ENCODE assay signal across 8 cellular contexts in genomic region chr11:59206635-59207034, GRCh38. TPM values are rescaled to one million over a fixed set of nuclear protein-coding genes. Genes with fewer than 3 reads are reported as not detected.
A peak's percentile ranks its signal among the peaks of the same experiment; 100 is the strongest.
DNase-seq lines count a peak whose midpoint lies in the region; ATAC-seq and TF ChIP-seq lines count a peak whose summit lies in the region.

No MANE protein-coding gene starts in this region.

- intact Hi-C loops in Caco-2 (cut with micrococcal nuclease; ENCODE audit: unreplicated experiment) = loop anchor here (1.0 to 5.0 kb wide), 3 partner anchors 78 to 476 kb away; no protein-coding TSS in a partner anchor
- intact Hi-C loops in HCT116 (cut with micrococcal nuclease) = no loop called here

- TF ChIP-seq POLR2A in HCT116 (IDR thresholded peaks at IDR 0.05; ENCODE audit: borderline replicate concordance, extremely low read depth, insufficient read depth, insufficient read length) (no peak), GM18505 (IDR thresholded peaks at IDR 0.05; ENCODE audit: borderline replicate concordance, extremely low read depth, insufficient read depth, insufficient read length) (no peak)

- no peaks in the 10 kb centered on the region for H3K27me3 Mint-ChIP-seq in Caco-2 (ENCODE audit: insufficient read depth, unreplicated experiment)

- no peak overlapping the region for H3K4me2 ChIP-seq in HCT116 (ENCODE audit: low read length)

- no TSS peak for BruUV-seq in Caco-2 (replicated peaks; lab: Mats Ljungman, UMichigan)
- BruUV-seq in HCT116 (replicated peaks; lab: Mats Ljungman, UMichigan) = no TSS peak

- DNase-seq in Caco-2 (peak; percentile 57 to 63), HCT116 (ENCODE audit: low read depth, low spot score) (peak; percentile 21), RKO (ENCODE audit: low spot score) (peak; percentile 15), fibroblast of mammary gland (ENCODE audit: low read depth) (no peak), putamen (ENCODE audit: low spot score) (peak; percentile 40), NCI-H774 (lab: John Stamatoyannopoulos, UW) (no peak)
- no peak for DNase-seq in stimulated activated CD4-positive, alpha-beta T cell treated with anti-CD3 and anti-CD28 coated beads, Interleukin-1b, Interleukin-23, amount 100 ng/mL, for 48 hours

- no peak overlapping the region for H3K27ac Mint-ChIP-seq in Caco-2 (ENCODE audit: unreplicated experiment)

- no peak overlapping the region for H3K9ac ChIP-seq in HCT116 (ENCODE audit: low read length)

- H3K4me3 ChIP-seq in Caco-2 (ENCODE audit: low read depth, low read length) (no peak overlapping the region), HCT116 (replicated peaks in 1 of 2; ENCODE audit: low read depth in 1 of 2, low read length in 2 of 2) (no peak overlapping the region), fibroblast of mammary gland (ENCODE audit: control insufficient read depth, low read depth, low read length) (no peak overlapping the region)

- POLR2A ChIA-PET in Caco-2 (lab: Charles Lee) = interaction anchor here (0.6 to 1.8 kb wide), 2 partner anchors 20 to 35 kb away, joined by 3 to 8 read pairs; partner anchors contain the start of gene DTX4
- POLR2A ChIA-PET in HCT116 (lab: Charles Lee) = interaction anchor here (1.1 kb wide), 1 partner anchor 20 kb away, joined by 3 read pairs; no protein-coding TSS in a partner anchor

- TF ChIP-seq RAD21 in HCT116 (IDR thresholded peaks at IDR 0.05; ENCODE audit: low read depth) = peak; percentile 27; the same call in 1 of the 2 replicates

- H3K9me2 ChIP-seq in HCT116 (ENCODE audit: insufficient read depth) = no peaks in the 10 kb centered on the region

- no peaks in the 10 kb centered on the region for H4K20me1 ChIP-seq in HCT116 (ENCODE audit: insufficient read depth)

- H3K4me1 Mint-ChIP-seq in Caco-2 (ENCODE audit: low read depth, unreplicated experiment) = peaks cover 11% of the 10 kb centered on the region

- no peak overlapping the region for H3K4me3 Mint-ChIP-seq in Caco-2 (ENCODE audit: unreplicated experiment)

- H2AFZ ChIP-seq in HCT116 (ENCODE audit: low read depth, low read length, poor library complexity, severe bottlenecking) = no peak overlapping the region

- H3K4me1 ChIP-seq in Caco-2 (no peaks in the 10 kb centered on the region), HCT116 (ENCODE audit: control insufficient read depth in 1 of 2, insufficient read depth in 2 of 2, low read length in 2 of 2) (no peaks in the 10 kb centered on the region; a peak in 2 of 4 replicates)

- H3K36me3 Mint-ChIP-seq in Caco-2 (ENCODE audit: insufficient read depth, unreplicated experiment) = peaks cover 66% of the 10 kb centered on the region

- H3K27ac ChIP-seq in HCT116 (ENCODE audit: low read depth, low read length) = no peak overlapping the region

- H3K36me3 ChIP-seq in Caco-2 (ENCODE audit: control insufficient read depth, insufficient read depth, low read length) = peaks cover 12% of the 10 kb centered on the region
- H3K36me3 ChIP-seq in HCT116 (ENCODE audit: control insufficient read depth in 1 of 2, insufficient read depth in 2 of 2, low read length in 2 of 2) = 0 out of 4 replicates have a peak, but pooled peaks cover 0 to 2% of the 10 kb centered on the region in 2 experiments

- RAD21 ChIA-PET in HCT116 (lab: Charles Lee; ENCODE audit: low non-redundant PET in 1 of 2, low total read pairs in 2 of 2, uncharacterized antibody in 2 of 2, unreplicated experiment in 2 of 2) = interaction anchor here in 1 of 2 experiments (0.7 kb wide), 1 partner anchor 65 kb away, joined by 3 read pairs; no protein-coding TSS in a partner anchor

- ATAC-seq in HCT116 (peak; percentile 89), GM18505 (IDR thresholded peaks at IDR 0.05; ENCODE audit: unreplicated experiment) (no peak)

- no peaks in the 10 kb centered on the region for H3K79me2 ChIP-seq in HCT116 (ENCODE audit: insufficient read depth, low read length)

- no peaks in the 10 kb centered on the region for H3K9me3 Mint-ChIP-seq in Caco-2 (ENCODE audit: unreplicated experiment)

- H3K27me3 ChIP-seq in Caco-2 (replicated peaks; ENCODE audit: control insufficient read depth, insufficient read depth, low read length) (no peaks in the 10 kb centered on the region), HCT116 (ENCODE audit: insufficient read depth, low read length) (no peaks in the 10 kb centered on the region)

- H3K9me3 ChIP-seq in Caco-2 (no peaks in the 10 kb centered on the region), HCT116 (ENCODE audit: control insufficient read depth in 1 of 2, insufficient read depth in 1 of 2, low read depth in 1 of 2, low read length in 2 of 2) (no peaks in the 10 kb centered on the region)

- CTCF ChIA-PET in Caco-2 (lab: Charles Lee) (interaction anchor here (0.8 to 2.0 kb wide), 7 partner anchors 9 to 62 kb away, joined by 3 to 16 read pairs (median 3); partner anchors contain the start of gene DTX4), HCT116 (lab: Charles Lee) (interaction anchor here (0.7 to 2.3 kb wide), 11 partner anchors 8 to 224 kb away, joined by 3 to 15 read pairs (median 4); partner anchors contain the start of gene DTX4)

- TF ChIP-seq CTCF in Caco-2 (IDR thresholded peaks at IDR 0.05; ENCODE audit: insufficient read depth in 1 of 2, low read depth in 1 of 2, low read length in 1 of 2, severe bottlenecking in 1 of 2, unreplicated experiment in 1 of 2) = peak; percentile 65 to 75
- peak; percentile 42 to 68 (median 58); a peak in 5 of 6 replicates for TF ChIP-seq CTCF in HCT116 (IDR thresholded peaks at IDR 0.05 in 2 of 3, conservative IDR thresholded peaks at IDR 0.05 in 1 of 3; ENCODE audit: borderline replicate concordance in 1 of 3, insufficient read depth in 1 of 3, low read depth in 2 of 3, low read length in 2 of 3)
- peak; percentile 65 for TF ChIP-seq CTCF in fibroblast of mammary gland (conservative IDR thresholded peaks at IDR 0.05; ENCODE audit: control insufficient read depth, insufficient read depth, low read depth, low read length)

TF ChIP-seq in HCT116, 20 proteins besides CTCF, POLR2A, EP300 and RAD21 (continues in another document):
- TF ChIP-seq, protein P1, sequence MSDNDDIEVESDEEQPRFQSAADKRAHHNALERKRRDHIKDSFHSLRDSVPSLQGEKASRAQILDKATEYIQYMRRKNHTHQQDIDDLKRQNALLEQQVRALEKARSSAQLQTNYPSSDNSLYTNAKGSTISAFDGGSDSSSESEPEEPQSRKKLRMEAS (IDR thresholded peaks at IDR 0.05) = no peak
- TF ChIP-seq ZFX (IDR thresholded peaks at IDR 0.05) = no peak
- TF ChIP-seq POLR2AphosphoS5 (IDR thresholded peaks at IDR 0.05; ENCODE audit: low read depth, low read length) = no peak
- no peak for TF ChIP-seq FOSL1 (IDR thresholded peaks at IDR 0.05; ENCODE audit: low read depth)
- TF ChIP-seq SIN3A (IDR thresholded peaks at IDR 0.05; ENCODE audit: low read depth) = no peak
- no peak for TF ChIP-seq EZH2phosphoT487 (IDR thresholded peaks at IDR 0.05; ENCODE audit: borderline replicate concordance)
- no peak for TF ChIP-seq ZBTB33 (IDR thresholded peaks at IDR 0.05; ENCODE audit: extremely low read depth, insufficient replicate concordance, low read length)
- TF ChIP-seq, protein P2, sequence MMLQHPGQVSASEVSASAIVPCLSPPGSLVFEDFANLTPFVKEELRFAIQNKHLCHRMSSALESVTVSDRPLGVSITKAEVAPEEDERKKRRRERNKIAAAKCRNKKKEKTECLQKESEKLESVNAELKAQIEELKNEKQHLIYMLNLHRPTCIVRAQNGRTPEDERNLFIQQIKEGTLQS (IDR thresholded peaks at IDR 0.05) = no peak
- no peak for TF ChIP-seq SP1 (IDR thresholded peaks at IDR 0.05; ENCODE audit: low read depth)
- no peak for TF ChIP-seq JUND (IDR thresholded peaks at IDR 0.05)
- no peak for TF ChIP-seq TCF7L2 (IDR thresholded peaks at IDR 0.05; ENCODE audit: borderline replicate concordance, extremely low read depth, insufficient read depth, insufficient read length)

RNA-seq across cellular contexts. Expression of gene MPEG1, which starts 6.1 kb away (rescaled TPM):
- total RNA-seq in Caco-2 (2022) = not detected in 2 replicates
- 0.07 TPM for total RNA-seq in HCT116 (2021; ENCODE audit: unreplicated experiment)
- not detected in 2 replicates for polyA plus RNA-seq in HCT116 (2012)

RNA-seq across cellular contexts. Expression of gene DTX4, which starts 34.7 kb away (rescaled TPM):
- total RNA-seq in Caco-2 (2022) (85.6 and 96.7 TPM in 2 replicates), HCT116 (2021; ENCODE audit: unreplicated experiment) (7.6 TPM)
- polyA plus RNA-seq in HCT116 (2012) = 3.6 and 4.3 TPM in 2 replicates

Comparison
In these comparisons a context has a peak if more than half of its experiments do, and no peak if none do; other contexts are left out.
1. DNase-seq: peak in Caco-2 (2 of 2), HCT116 (single experiment), RKO (single experiment) and putamen (single experiment); none in fibroblast of mammary gland (single experiment), stimulated activated CD4-positive, alpha-beta T cell treated with anti-CD3 and anti-CD28 coated beads, Interleukin-1b, Interleukin-23, amount 100 ng/mL, for 48 hours (single experiment) and NCI-H774 (single experiment).
2. RNA of gene DTX4, which starts 34.7 kb away (total RNA-seq): 85.6 to 96.7 TPM in Caco-2; 7.6 TPM in HCT116 (single experiment); every median in the first group is over 10 times any median in the second.
3. Peak in every context shown above with its lines, with median percentiles within 50 percentile points of each other: CTCF ChIP-seq.